1 cellular context compared by ENCODE assay signal in the genomic region with DNA sequence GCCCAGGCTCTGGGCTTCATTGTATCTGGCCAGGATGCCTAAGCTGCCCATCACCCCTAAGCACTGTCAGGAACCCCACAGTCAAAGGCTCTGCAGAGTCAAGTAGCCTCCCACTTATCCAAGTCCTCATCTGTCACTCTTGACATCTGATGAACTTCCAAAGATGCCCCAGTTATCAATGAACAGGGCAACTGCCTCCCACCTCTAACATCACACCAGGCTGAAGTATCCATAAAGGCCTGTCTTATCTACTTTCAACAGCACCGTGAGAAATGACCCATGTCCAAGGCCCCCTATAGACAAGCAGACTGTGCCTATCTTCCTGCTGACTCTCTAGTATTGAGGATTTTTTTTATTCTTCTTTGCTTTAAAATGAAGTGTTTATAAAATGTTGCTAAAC.
TF ChIP-seq lines count a peak whose summit lies in the region.

No MANE protein-coding gene starts in this region.

TF ChIP-seq in K562, 482 proteins besides CTCF, POLR2A, EP300 and RAD21 (continued from another document and continues in another):
- TF ChIP-seq, protein P1, sequence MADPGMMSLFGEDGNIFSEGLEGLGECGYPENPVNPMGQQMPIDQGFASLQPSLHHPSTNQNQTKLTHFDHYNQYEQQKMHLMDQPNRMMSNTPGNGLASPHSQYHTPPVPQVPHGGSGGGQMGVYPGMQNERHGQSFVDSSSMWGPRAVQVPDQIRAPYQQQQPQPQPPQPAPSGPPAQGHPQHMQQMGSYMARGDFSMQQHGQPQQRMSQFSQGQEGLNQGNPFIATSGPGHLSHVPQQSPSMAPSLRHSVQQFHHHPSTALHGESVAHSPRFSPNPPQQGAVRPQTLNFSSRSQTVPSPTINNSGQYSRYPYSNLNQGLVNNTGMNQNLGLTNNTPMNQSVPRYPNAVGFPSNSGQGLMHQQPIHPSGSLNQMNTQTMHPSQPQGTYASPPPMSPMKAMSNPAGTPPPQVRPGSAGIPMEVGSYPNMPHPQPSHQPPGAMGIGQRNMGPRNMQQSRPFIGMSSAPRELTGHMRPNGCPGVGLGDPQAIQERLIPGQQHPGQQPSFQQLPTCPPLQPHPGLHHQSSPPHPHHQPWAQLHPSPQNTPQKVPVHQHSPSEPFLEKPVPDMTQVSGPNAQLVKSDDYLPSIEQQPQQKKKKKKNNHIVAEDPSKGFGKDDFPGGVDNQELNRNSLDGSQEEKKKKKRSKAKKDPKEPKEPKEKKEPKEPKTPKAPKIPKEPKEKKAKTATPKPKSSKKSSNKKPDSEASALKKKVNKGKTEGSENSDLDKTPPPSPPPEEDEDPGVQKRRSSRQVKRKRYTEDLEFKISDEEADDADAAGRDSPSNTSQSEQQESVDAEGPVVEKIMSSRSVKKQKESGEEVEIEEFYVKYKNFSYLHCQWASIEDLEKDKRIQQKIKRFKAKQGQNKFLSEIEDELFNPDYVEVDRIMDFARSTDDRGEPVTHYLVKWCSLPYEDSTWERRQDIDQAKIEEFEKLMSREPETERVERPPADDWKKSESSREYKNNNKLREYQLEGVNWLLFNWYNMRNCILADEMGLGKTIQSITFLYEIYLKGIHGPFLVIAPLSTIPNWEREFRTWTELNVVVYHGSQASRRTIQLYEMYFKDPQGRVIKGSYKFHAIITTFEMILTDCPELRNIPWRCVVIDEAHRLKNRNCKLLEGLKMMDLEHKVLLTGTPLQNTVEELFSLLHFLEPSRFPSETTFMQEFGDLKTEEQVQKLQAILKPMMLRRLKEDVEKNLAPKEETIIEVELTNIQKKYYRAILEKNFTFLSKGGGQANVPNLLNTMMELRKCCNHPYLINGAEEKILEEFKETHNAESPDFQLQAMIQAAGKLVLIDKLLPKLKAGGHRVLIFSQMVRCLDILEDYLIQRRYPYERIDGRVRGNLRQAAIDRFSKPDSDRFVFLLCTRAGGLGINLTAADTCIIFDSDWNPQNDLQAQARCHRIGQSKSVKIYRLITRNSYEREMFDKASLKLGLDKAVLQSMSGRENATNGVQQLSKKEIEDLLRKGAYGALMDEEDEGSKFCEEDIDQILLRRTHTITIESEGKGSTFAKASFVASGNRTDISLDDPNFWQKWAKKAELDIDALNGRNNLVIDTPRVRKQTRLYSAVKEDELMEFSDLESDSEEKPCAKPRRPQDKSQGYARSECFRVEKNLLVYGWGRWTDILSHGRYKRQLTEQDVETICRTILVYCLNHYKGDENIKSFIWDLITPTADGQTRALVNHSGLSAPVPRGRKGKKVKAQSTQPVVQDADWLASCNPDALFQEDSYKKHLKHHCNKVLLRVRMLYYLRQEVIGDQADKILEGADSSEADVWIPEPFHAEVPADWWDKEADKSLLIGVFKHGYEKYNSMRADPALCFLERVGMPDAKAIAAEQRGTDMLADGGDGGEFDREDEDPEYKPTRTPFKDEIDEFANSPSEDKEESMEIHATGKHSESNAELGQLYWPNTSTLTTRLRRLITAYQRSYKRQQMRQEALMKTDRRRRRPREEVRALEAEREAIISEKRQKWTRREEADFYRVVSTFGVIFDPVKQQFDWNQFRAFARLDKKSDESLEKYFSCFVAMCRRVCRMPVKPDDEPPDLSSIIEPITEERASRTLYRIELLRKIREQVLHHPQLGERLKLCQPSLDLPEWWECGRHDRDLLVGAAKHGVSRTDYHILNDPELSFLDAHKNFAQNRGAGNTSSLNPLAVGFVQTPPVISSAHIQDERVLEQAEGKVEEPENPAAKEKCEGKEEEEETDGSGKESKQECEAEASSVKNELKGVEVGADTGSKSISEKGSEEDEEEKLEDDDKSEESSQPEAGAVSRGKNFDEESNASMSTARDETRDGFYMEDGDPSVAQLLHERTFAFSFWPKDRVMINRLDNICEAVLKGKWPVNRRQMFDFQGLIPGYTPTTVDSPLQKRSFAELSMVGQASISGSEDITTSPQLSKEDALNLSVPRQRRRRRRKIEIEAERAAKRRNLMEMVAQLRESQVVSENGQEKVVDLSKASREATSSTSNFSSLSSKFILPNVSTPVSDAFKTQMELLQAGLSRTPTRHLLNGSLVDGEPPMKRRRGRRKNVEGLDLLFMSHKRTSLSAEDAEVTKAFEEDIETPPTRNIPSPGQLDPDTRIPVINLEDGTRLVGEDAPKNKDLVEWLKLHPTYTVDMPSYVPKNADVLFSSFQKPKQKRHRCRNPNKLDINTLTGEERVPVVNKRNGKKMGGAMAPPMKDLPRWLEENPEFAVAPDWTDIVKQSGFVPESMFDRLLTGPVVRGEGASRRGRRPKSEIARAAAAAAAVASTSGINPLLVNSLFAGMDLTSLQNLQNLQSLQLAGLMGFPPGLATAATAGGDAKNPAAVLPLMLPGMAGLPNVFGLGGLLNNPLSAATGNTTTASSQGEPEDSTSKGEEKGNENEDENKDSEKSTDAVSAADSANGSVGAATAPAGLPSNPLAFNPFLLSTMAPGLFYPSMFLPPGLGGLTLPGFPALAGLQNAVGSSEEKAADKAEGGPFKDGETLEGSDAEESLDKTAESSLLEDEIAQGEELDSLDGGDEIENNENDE (IDR thresholded peaks at IDR 0.05; ENCODE audit: low read depth, low read length), result no peak
- TF ChIP-seq SMARCC2 (IDR thresholded peaks at IDR 0.05; ENCODE audit: low read depth), result no peak
- TF ChIP-seq PHF8 (IDR thresholded peaks at IDR 0.05; ENCODE audit: borderline replicate concordance, low read length), result no peak
- TF ChIP-seq KLF16 (IDR thresholded peaks at IDR 0.05), result peak; percentile 71; the same call in 1 of the 2 replicates
- no peak for TF ChIP-seq GTF2A2 (tag; IDR thresholded peaks at IDR 0.05)
- no peak for TF ChIP-seq NCOA6 (IDR thresholded peaks at IDR 0.05)
- TF ChIP-seq ZNF77 (CRISPR knock-in tag; IDR thresholded peaks at IDR 0.05), result no peak
- TF ChIP-seq, protein P2, sequence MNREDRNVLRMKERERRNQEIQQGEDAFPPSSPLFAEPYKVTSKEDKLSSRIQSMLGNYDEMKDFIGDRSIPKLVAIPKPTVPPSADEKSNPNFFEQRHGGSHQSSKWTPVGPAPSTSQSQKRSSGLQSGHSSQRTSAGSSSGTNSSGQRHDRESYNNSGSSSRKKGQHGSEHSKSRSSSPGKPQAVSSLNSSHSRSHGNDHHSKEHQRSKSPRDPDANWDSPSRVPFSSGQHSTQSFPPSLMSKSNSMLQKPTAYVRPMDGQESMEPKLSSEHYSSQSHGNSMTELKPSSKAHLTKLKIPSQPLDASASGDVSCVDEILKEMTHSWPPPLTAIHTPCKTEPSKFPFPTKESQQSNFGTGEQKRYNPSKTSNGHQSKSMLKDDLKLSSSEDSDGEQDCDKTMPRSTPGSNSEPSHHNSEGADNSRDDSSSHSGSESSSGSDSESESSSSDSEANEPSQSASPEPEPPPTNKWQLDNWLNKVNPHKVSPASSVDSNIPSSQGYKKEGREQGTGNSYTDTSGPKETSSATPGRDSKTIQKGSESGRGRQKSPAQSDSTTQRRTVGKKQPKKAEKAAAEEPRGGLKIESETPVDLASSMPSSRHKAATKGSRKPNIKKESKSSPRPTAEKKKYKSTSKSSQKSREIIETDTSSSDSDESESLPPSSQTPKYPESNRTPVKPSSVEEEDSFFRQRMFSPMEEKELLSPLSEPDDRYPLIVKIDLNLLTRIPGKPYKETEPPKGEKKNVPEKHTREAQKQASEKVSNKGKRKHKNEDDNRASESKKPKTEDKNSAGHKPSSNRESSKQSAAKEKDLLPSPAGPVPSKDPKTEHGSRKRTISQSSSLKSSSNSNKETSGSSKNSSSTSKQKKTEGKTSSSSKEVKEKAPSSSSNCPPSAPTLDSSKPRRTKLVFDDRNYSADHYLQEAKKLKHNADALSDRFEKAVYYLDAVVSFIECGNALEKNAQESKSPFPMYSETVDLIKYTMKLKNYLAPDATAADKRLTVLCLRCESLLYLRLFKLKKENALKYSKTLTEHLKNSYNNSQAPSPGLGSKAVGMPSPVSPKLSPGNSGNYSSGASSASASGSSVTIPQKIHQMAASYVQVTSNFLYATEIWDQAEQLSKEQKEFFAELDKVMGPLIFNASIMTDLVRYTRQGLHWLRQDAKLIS (CRISPR knock-in tag; IDR thresholded peaks at IDR 0.05), result no peak
- TF ChIP-seq, protein P3, sequence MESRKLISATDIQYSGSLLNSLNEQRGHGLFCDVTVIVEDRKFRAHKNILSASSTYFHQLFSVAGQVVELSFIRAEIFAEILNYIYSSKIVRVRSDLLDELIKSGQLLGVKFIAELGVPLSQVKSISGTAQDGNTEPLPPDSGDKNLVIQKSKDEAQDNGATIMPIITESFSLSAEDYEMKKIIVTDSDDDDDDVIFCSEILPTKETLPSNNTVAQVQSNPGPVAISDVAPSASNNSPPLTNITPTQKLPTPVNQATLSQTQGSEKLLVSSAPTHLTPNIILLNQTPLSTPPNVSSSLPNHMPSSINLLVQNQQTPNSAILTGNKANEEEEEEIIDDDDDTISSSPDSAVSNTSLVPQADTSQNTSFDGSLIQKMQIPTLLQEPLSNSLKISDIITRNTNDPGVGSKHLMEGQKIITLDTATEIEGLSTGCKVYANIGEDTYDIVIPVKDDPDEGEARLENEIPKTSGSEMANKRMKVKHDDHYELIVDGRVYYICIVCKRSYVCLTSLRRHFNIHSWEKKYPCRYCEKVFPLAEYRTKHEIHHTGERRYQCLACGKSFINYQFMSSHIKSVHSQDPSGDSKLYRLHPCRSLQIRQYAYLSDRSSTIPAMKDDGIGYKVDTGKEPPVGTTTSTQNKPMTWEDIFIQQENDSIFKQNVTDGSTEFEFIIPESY (CRISPR knock-in tag; IDR thresholded peaks at IDR 0.05), result no peak
- TF ChIP-seq GTF2F1 (IDR thresholded peaks at IDR 0.05; ENCODE audit: low read depth, low read length), result no peak
- TF ChIP-seq, protein P4, sequence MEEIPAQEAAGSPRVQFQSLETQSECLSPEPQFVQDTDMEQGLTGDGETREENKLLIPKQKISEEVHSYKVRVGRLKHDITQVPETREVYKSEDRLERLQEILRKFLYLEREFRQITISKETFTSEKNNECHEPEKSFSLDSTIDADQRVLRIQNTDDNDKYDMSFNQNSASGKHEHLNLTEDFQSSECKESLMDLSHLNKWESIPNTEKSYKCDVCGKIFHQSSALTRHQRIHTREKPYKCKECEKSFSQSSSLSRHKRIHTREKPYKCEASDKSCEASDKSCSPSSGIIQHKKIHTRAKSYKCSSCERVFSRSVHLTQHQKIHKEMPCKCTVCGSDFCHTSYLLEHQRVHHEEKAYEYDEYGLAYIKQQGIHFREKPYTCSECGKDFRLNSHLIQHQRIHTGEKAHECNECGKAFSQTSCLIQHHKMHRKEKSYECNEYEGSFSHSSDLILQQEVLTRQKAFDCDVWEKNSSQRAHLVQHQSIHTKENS (CRISPR knock-in tag; IDR thresholded peaks at IDR 0.05), result no peak
- TF ChIP-seq NCOA2 (IDR thresholded peaks at IDR 0.05; ENCODE audit: partially characterized antibody in 2 of 2), result no peak
- TF ChIP-seq DMBX1 (CRISPR knock-in tag; IDR thresholded peaks at IDR 0.05; ENCODE audit: borderline replicate concordance), result 0 out of 2 replicates have a peak, but pooled peaks have one; percentile 43
- TF ChIP-seq CBFA2T3 (IDR thresholded peaks at IDR 0.05), result peak; percentile 92
- TF ChIP-seq HOXB6 (CRISPR knock-in tag; IDR thresholded peaks at IDR 0.05; ENCODE audit: borderline replicate concordance), result no peak
- TF ChIP-seq PCBP1 (IDR thresholded peaks at IDR 0.05; ENCODE audit: low read depth, low read length, poor library complexity, severe bottlenecking), result no peak
- TF ChIP-seq, protein P5, sequence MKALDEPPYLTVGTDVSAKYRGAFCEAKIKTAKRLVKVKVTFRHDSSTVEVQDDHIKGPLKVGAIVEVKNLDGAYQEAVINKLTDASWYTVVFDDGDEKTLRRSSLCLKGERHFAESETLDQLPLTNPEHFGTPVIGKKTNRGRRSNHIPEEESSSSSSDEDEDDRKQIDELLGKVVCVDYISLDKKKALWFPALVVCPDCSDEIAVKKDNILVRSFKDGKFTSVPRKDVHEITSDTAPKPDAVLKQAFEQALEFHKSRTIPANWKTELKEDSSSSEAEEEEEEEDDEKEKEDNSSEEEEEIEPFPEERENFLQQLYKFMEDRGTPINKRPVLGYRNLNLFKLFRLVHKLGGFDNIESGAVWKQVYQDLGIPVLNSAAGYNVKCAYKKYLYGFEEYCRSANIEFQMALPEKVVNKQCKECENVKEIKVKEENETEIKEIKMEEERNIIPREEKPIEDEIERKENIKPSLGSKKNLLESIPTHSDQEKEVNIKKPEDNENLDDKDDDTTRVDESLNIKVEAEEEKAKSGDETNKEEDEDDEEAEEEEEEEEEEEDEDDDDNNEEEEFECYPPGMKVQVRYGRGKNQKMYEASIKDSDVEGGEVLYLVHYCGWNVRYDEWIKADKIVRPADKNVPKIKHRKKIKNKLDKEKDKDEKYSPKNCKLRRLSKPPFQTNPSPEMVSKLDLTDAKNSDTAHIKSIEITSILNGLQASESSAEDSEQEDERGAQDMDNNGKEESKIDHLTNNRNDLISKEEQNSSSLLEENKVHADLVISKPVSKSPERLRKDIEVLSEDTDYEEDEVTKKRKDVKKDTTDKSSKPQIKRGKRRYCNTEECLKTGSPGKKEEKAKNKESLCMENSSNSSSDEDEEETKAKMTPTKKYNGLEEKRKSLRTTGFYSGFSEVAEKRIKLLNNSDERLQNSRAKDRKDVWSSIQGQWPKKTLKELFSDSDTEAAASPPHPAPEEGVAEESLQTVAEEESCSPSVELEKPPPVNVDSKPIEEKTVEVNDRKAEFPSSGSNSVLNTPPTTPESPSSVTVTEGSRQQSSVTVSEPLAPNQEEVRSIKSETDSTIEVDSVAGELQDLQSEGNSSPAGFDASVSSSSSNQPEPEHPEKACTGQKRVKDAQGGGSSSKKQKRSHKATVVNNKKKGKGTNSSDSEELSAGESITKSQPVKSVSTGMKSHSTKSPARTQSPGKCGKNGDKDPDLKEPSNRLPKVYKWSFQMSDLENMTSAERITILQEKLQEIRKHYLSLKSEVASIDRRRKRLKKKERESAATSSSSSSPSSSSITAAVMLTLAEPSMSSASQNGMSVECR (CRISPR knock-in tag; IDR thresholded peaks at IDR 0.05), result no peak
- peak in 1 of 2 experiments; percentile 68; a peak in 3 of 4 replicates for TF ChIP-seq TRIM24 (IDR thresholded peaks at IDR 0.05)
- no peak for TF ChIP-seq NCOA1 (IDR thresholded peaks at IDR 0.05; ENCODE audit: low read depth)
- TF ChIP-seq FOXK2 (conservative IDR thresholded peaks at IDR 0.05 in 1 of 2, IDR thresholded peaks at IDR 0.05 in 1 of 2; ENCODE audit: low read depth in 2 of 2), result no peak
- TF ChIP-seq, protein P6, sequence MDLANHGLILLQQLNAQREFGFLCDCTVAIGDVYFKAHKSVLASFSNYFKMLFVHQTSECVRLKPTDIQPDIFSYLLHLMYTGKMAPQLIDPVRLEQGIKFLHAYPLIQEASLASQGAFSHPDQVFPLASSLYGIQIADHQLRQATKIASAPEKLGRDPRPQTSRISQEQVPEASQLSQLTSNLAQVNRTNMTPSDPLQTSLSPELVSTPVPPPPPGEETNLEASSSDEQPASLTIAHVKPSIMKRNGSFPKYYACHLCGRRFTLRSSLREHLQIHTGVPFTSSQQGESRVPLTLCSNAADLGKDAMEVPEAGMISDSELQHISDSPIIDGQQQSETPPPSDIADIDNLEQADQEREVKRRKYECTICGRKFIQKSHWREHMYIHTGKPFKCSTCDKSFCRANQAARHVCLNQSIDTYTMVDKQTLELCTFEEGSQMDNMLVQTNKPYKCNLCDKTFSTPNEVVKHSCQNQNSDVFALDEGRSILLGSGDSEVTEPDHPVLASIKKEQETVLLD (IDR thresholded peaks at IDR 0.05), result peak; percentile 53; the same call in 1 of the 2 replicates
- no peak for TF ChIP-seq PHB (CRISPR knock-in tag; IDR thresholded peaks at IDR 0.05)
- no peak for TF ChIP-seq WHSC1 (IDR thresholded peaks at IDR 0.05; ENCODE audit: low read length)
- TF ChIP-seq PURB (CRISPR knock-in tag; IDR thresholded peaks at IDR 0.05; ENCODE audit: low read depth), result no peak
